Comparison of ENCODE assay signal across 8 cellular contexts in the genomic region with DNA sequence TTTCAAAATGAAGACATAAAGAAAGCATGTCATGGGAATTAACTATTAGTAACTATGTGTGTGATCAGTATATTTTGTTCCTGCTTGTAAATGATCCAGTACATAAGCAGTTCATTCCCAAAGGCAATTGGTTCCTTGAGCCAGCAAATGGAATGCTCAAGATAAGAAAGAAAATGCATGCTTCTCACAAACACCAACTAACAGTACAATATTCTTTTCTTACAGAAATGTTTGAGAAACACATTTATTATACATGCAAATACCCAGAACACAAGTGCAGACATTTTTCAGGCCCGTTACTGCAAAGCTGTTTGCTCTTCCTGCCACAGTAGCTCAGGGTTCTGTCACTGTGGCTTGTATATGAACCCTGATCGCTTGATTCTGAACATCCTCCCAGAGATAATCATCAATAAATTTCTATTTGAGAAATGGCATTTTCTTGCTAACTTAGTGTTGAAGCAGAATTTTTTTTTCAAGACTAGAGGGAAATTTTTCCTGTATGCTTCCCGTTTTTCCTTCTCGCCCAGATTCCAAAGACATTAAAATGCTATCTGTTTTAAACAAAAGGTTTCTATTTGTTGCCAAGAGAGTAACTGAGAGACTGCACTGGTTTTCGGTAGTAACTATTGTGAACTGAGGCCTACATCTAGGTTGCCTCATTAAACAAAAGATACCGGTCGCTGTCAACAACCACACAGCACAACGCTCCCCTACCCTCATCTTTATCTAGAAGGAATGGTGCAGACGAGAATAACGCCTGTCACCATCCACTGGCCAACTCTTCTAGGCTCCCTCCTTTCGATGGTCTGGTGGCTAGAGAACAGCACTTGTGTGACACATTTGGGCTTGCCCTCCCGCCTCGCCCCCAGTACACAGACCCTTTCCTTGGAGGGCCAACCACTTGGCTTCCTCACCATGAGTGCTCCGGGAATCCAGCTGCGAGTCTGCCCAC. TPM values are rescaled to one million over a fixed set of nuclear protein-coding genes. Genes with fewer than 3 reads are reported as not detected.
A peak's percentile ranks its signal among the peaks of the same experiment; 100 is the strongest.
DNase-seq lines count a peak whose midpoint lies in the region; FAIRE-seq and TF ChIP-seq lines count a peak whose summit lies in the region.

No MANE protein-coding gene starts in this region.

- WGBS in smooth muscle cell (ENCODE audit: low lambda C conversion rate) = 8% methylated on average over 13 of the region's 15 CpGs

- H3K9me3 Mint-ChIP-seq in MCF 10A (ENCODE audit: unreplicated experiment) = no peaks in the 10 kb centered on the region

- H3K4me1 ChIP-seq in keratinocyte (ENCODE audit: control insufficient read depth, extremely low read depth, insufficient read depth, low read length) = peaks cover 38% of the 10 kb centered on the region
- peaks cover 34% of the 10 kb centered on the region for H3K4me1 ChIP-seq in smooth muscle cell (ENCODE audit: low read depth)

- POLR2A ChIA-PET in MCF 10A (lab: Yijun Ruan, JAX) = interaction anchor here (0.6 to 2.9 kb wide), 7 partner anchors 22 to 266 kb away, joined by 3 to 30 read pairs (median 3); no protein-coding TSS in a partner anchor

- H2AFZ ChIP-seq in keratinocyte (ENCODE audit: control insufficient read depth, low read length) (peak overlapping the region; percentile 64), smooth muscle cell (ENCODE audit: low read depth) (peak overlapping the region; percentile 49)

- intact Hi-C loops in MCF 10A (cut with micrococcal nuclease) = loop anchor here (10.0 kb wide), 2 partner anchors 205 to 235 kb away; partner anchors contain the start of gene CEP78

- H3K4me3 ChIP-seq in keratinocyte (ENCODE audit: control insufficient read depth in 2 of 3, extremely low read depth in 1 of 3, insufficient read depth in 2 of 3, low read depth in 1 of 3, low read length in 3 of 3) = peak overlapping the region; percentile 75 to 91 (median 88)
- H3K4me3 ChIP-seq in smooth muscle cell = peak overlapping the region; percentile 69

- H3K79me2 ChIP-seq in keratinocyte (ENCODE audit: control insufficient read depth, insufficient read depth, low read length) (peaks cover 63% of the 10 kb centered on the region), smooth muscle cell (ENCODE audit: low read depth) (peaks cover 58% of the 10 kb centered on the region)

- H3K9ac ChIP-seq in keratinocyte (ENCODE audit: control insufficient read depth, extremely low read depth, insufficient read depth, low read length) (peak overlapping the region; percentile 84), smooth muscle cell (ENCODE audit: low read depth) (peak overlapping the region; percentile 49)

- dilution Hi-C loops in keratinocyte (cut with MboI; ENCODE audit: extremely low pct_ligation_motif_present, low sequenced_read_pairs) = no loop called here

- peak overlapping the region; percentile 80 for H3K27ac Mint-ChIP-seq in MCF 10A (ENCODE audit: low read depth, unreplicated experiment)

- H3K9me3 ChIP-seq in keratinocyte (ENCODE audit: control insufficient read depth, low read depth, low read length) (no peaks in the 10 kb centered on the region), smooth muscle cell (replicated peaks; ENCODE audit: low read depth) (no peaks in the 10 kb centered on the region)

- peak; percentile 46 for FAIRE-seq in RCC 7860 (lab: Jason Lieb, UNC)
- peak; percentile 63 for FAIRE-seq in keratinocyte (lab: Jason Lieb, UNC)

- H3K4me3 Mint-ChIP-seq in MCF 10A (ENCODE audit: unreplicated experiment) = peak overlapping the region; percentile 87

- peaks cover 41% of the 10 kb centered on the region for H3K4me1 Mint-ChIP-seq in MCF 10A (ENCODE audit: insufficient read depth, unreplicated experiment)

- H3K36me3 ChIP-seq in keratinocyte (ENCODE audit: control insufficient read depth in 2 of 2, extremely low read depth in 1 of 2, insufficient read depth in 2 of 2, low read length in 2 of 2) = no peaks in the 10 kb centered on the region
- H3K36me3 ChIP-seq in smooth muscle cell (ENCODE audit: low read depth) = no peaks in the 10 kb centered on the region

- H3K36me3 Mint-ChIP-seq in MCF 10A (ENCODE audit: insufficient read depth, unreplicated experiment) = no peaks in the 10 kb centered on the region

- peak overlapping the region; percentile 44 for H3K27ac ChIP-seq in keratinocyte (ENCODE audit: control insufficient read depth, insufficient read depth, low read length)
- H3K27ac ChIP-seq in smooth muscle cell (ENCODE audit: low read depth) = peak overlapping the region; percentile 49

- TF ChIP-seq CTCF in MCF 10A (IDR thresholded peaks at IDR 0.05; ENCODE audit: unreplicated experiment) = no peak
- TF ChIP-seq CTCF in keratinocyte (optimal IDR thresholded peaks at IDR 0.05 in 1 of 3, IDR thresholded peaks at IDR 0.05 in 1 of 3, conservative IDR thresholded peaks at IDR 0.05 in 1 of 3; ENCODE audit: extremely low read depth in 1 of 3, insufficient read depth in 2 of 3, low read length in 3 of 3) = no peak
- TF ChIP-seq CTCF in smooth muscle cell (IDR thresholded peaks at IDR 0.05; ENCODE audit: borderline replicate concordance, insufficient read depth, poor library complexity, severe bottlenecking) = no peak

- TSS peak; percentile 17 for BruUV-seq in MCF 10A (replicated peaks; lab: Mats Ljungman, UMichigan)

- DNase-seq in SIG-M5 treated with dmso at 0.1 percent for 504 hours (lab: John Stamatoyannopoulos, UW; ENCODE audit: unreplicated experiment) = peak; percentile 62
- DNase-seq in SIG-M5 (lab: John Stamatoyannopoulos, UW) = no peak
- DNase-seq in RCC 7860 (ENCODE audit: low spot score) = peak; percentile 34
- DNase-seq in MCF 10A (ENCODE audit: unreplicated experiment) = peak; percentile 38
- DNase-seq in keratinocyte (ENCODE audit: low read depth, low spot score) = no peak
- no peak for DNase-seq in smooth muscle cell (lab: John Stamatoyannopoulos, UW; ENCODE audit: unreplicated experiment)
- DNase-seq in GOT3 (lab: John Stamatoyannopoulos, UW) = no peak
- DNase-seq in NK-92 treated with Interleukin-12 subunit alpha and Interleukin-12 subunit beta, amount 100 ng/mL, for 24 hours (lab: John Stamatoyannopoulos, UW) = no peak

- no peaks in the 10 kb centered on the region for H3K9me1 ChIP-seq in keratinocyte (ENCODE audit: control insufficient read depth, extremely low read depth, insufficient read depth, low read length)

- H4K20me1 ChIP-seq in keratinocyte (ENCODE audit: control insufficient read depth, extremely low read depth, insufficient read depth, low read length) (peaks cover 3% of the 10 kb centered on the region), smooth muscle cell (ENCODE audit: low read depth) (peaks cover 58% of the 10 kb centered on the region)

- peak overlapping the region; percentile 100 for H3K4me2 ChIP-seq in keratinocyte (ENCODE audit: control insufficient read depth, extremely low read depth, insufficient read depth, low read depth, low read length)
- H3K4me2 ChIP-seq in smooth muscle cell = peak overlapping the region; percentile 87

- CTCF ChIA-PET in MCF 10A (lab: Yijun Ruan, JAX) = interaction anchor here (0.7 to 2.0 kb wide), 3 partner anchors 49 to 627 kb away, joined by 4 to 11 read pairs (median 5); no protein-coding TSS in a partner anchor

- no peaks in the 10 kb centered on the region for H3K27me3 Mint-ChIP-seq in MCF 10A (ENCODE audit: insufficient read depth, unreplicated experiment)

- H3F3A ChIP-seq in smooth muscle cell (ENCODE audit: low read depth) = peaks cover 12% of the 10 kb centered on the region

- no peaks in the 10 kb centered on the region for H3K27me3 ChIP-seq in keratinocyte (ENCODE audit: control insufficient read depth, extremely low read depth, insufficient read depth, low read length)
- H3K27me3 ChIP-seq in smooth muscle cell (ENCODE audit: low read depth) = no peaks in the 10 kb centered on the region

RNA-seq across cellular contexts. Expression of gene GNAQ, which starts 1.7 kb away (rescaled TPM):
- 38.1 and 38.2 TPM in 2 replicates for total RNA-seq in MCF 10A (2022)
- polyA plus RNA-seq in keratinocyte = 47.3 to 64.3 TPM (median 54.6 TPM) in 3 replicates
- polyA plus RNA-seq in keratinocyte (2011; ENCODE audit: low read depth) = 10.2 TPM
- polyA plus RNA-seq in keratinocyte (2011; cell fraction: cytosol; rRNA removed) = 66.9 and 119 TPM in 2 replicates
- 90.1 and 105 TPM in 2 replicates for polyA plus RNA-seq in keratinocyte (2011; cell fraction: nucleus; rRNA removed)
- 16.3 and 33.8 TPM in 2 replicates for polyA plus RNA-seq in keratinocyte (2012; ENCODE audit: low replicate concordance)
- polyA minus RNA-seq in keratinocyte = 19.6 to 213 TPM (median 101 TPM) in 3 replicates
- polyA minus RNA-seq in keratinocyte (2011; cell fraction: cytosol; rRNA and poly(A)+ RNA removed) = 31.7 TPM
- polyA minus RNA-seq in keratinocyte (2011; cell fraction: nucleus; rRNA and poly(A)+ RNA removed) = 28.4 and 76.1 TPM in 2 replicates
- 41.4 and 49.6 TPM in 2 replicates for total RNA-seq in smooth muscle cell
- polyA plus RNA-seq in smooth muscle cell = 10.9 and 12.5 TPM in 2 replicates

Comparison
In these comparisons a context has a peak if more than half of its experiments do, and no peak if none do; other contexts are left out.
1. DNase-seq: peak in SIG-M5 treated with dmso at 0.1 percent for 504 hours (single experiment), RCC 7860 (single experiment) and MCF 10A (single experiment); none in SIG-M5 (single experiment), keratinocyte (single experiment), smooth muscle cell (single experiment), GOT3 (single experiment) and NK-92 treated with Interleukin-12 subunit alpha and Interleukin-12 subunit beta, amount 100 ng/mL, for 24 hours (single experiment).